In the genomic region with DNA sequence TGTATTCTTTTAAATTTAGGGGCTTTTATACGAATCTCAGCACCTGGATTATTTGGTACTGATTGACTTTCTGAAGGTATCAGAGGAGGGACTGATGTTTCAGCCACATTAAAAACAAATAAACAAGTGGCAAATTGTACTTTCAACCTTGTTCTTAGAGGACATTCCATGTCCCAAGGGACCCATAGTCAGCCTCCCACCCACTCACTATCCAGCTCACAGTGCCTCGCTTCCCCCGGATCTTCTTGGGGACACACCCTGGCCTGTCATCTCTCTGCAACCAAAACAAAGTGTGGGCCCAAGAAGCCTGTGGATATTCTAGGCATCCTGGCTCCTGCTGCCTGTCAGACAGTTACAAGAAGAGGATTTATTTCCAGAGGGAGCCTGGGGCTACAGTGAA, we compare ENCODE assay signal across 29 cellular contexts. TPM values are rescaled to one million over a fixed set of nuclear protein-coding genes. Genes with fewer than 3 reads are reported as not detected.
DNase-seq lines count a peak whose midpoint lies in the region; ATAC-seq, FAIRE-seq and TF ChIP-seq lines count a peak whose summit lies in the region.
"Had no signal": no experiment of that assay in that cellular context is flagged by ENCODE, and none has a peak within 500 bp of the region (broad histone marks: within the 10 kb centered on the region; RNA-seq: fewer than 3 reads in every experiment).

No MANE protein-coding gene starts in this region.

- H3K27ac ChIP-seq in left ventricle myocardium inferior (replicated peaks) (peak overlapping the region; percentile 39), right atrium auricular region (no peak overlapping the region), astrocyte (ENCODE audit: low read depth, low read length) (no peak overlapping the region), temporal lobe (ENCODE audit: low read depth, low read length) (peak overlapping the region; percentile 90)
- H3K27ac ChIP-seq: adrenal gland, breast epithelium, PC-9, transverse colon had no signal

- no peaks in the 10 kb centered on the region for H3K79me2 ChIP-seq in astrocyte (ENCODE audit: insufficient read depth, low read length)

- peaks cover 5% of the 10 kb centered on the region for H3K27me3 Mint-ChIP-seq in astrocyte (ENCODE audit: low read depth, unreplicated experiment)
- H3K27me3 Mint-ChIP-seq in nephron (ENCODE audit: low read depth), result peaks cover 3% of the 10 kb centered on the region
- H3K27me3 Mint-ChIP-seq: dendritic cell treated with granulocyte-macrophage colony-stimulating factor and Interleukin-4, amounts not matched to agents 40 ng/mL and 50 ng/mL, for 4 days had no signal

- H3K4me3 ChIP-seq in left ventricle myocardium inferior (no peak overlapping the region), right atrium auricular region (no peak overlapping the region), astrocyte (ENCODE audit: insufficient read depth, low read depth, low read length) (no peak overlapping the region)
- H3K4me3 ChIP-seq: adrenal gland, breast epithelium, GM23338, PC-9, transverse colon had no signal

- H3K27me3 ChIP-seq in left ventricle myocardium inferior (ENCODE audit: low read depth), result no peaks in the 10 kb centered on the region
- no peaks in the 10 kb centered on the region for H3K27me3 ChIP-seq in right atrium auricular region
- peaks cover 5% of the 10 kb centered on the region for H3K27me3 ChIP-seq in astrocyte (ENCODE audit: insufficient read depth, low read length)
- H3K27me3 ChIP-seq: adrenal gland, breast epithelium, transverse colon had no signal

- H3K9me3 ChIP-seq in left ventricle myocardium inferior (replicated peaks), result no peaks in the 10 kb centered on the region
- H3K9me3 ChIP-seq in right atrium auricular region, result no peaks in the 10 kb centered on the region
- H3K9me3 ChIP-seq in astrocyte (ENCODE audit: insufficient read depth, low read depth, low read length), result no peaks in the 10 kb centered on the region
- H3K9me3 ChIP-seq: adrenal gland, breast epithelium, transverse colon had no signal

- H2AFZ ChIP-seq in astrocyte (ENCODE audit: low read depth, low read length), result no peak overlapping the region
- H2AFZ ChIP-seq: PC-9 had no signal

- no peaks in the 10 kb centered on the region for H4K20me1 ChIP-seq in astrocyte (ENCODE audit: insufficient read depth, low read length)

- DNase-seq in left ventricle myocardium inferior, result no peak
- no peak for DNase-seq in right atrium auricular region (ENCODE audit: low spot score)
- DNase-seq in astrocyte (ENCODE audit: low read depth), result no peak
- no peak for DNase-seq in SKM-1 treated with dmso at 0.1 percent for 144 hours (lab: John Stamatoyannopoulos, UW; ENCODE audit: unreplicated experiment)
- DNase-seq: 8988T; activated CD8-positive, alpha-beta T cell treated with anti-CD3 and anti-CD28 coated beads, Interleukin-2, amount 10 ng/mL, durations not matched to agents 7 days and 5 days; activated gamma-delta T cell treated with Interleukin-2 at 50 U/mL for 16 hours; activated T-cell treated with anti-CD3 and anti-CD28 coated beads for 4 hours; adrenal gland; AML-193; glutamatergic neuron; KBM-7; NCI-H1417 treated with DMSO at 0.1 percent for 48 hours; NCI-H2081 treated with DMSO at 0.1 percent for 48 hours; PC-9; SHP77 treated with DMSO at 0.1 percent for 48 hours; T-cell; transverse colon had no signal

- no peak overlapping the region for H3K9ac ChIP-seq in astrocyte (ENCODE audit: low read length)

- no peak overlapping the region for H3K4me3 Mint-ChIP-seq in astrocyte (ENCODE audit: unreplicated experiment)
- H3K4me3 Mint-ChIP-seq in nephron, result no peak overlapping the region
- H3K4me3 Mint-ChIP-seq: activated CD8-positive, alpha-beta T cell treated with anti-CD3 and anti-CD28 coated beads, Interleukin-2, amount 10 ng/mL, durations not matched to agents 7 days and 5 days; dendritic cell treated with granulocyte-macrophage colony-stimulating factor and Interleukin-4, amounts not matched to agents 40 ng/mL and 50 ng/mL, for 4 days; GM23338; stimulated activated naive CD8-positive, alpha-beta T cell treated with anti-CD3 and anti-CD28 coated beads, Interleukin-15, Interleukin-2, amounts not matched to agents 100 ng/mL and 50 ng/mL, for 24 hours; T-cell had no signal

- no peak overlapping the region for H3K4me2 ChIP-seq in astrocyte (ENCODE audit: low read length)
- H3K4me2 ChIP-seq: GM23338, PC-9 had no signal

- H3K36me3 ChIP-seq in left ventricle myocardium inferior (no peaks in the 10 kb centered on the region), right atrium auricular region (no peaks in the 10 kb centered on the region), astrocyte (ENCODE audit: insufficient read depth, low read length) (no peaks in the 10 kb centered on the region)
- H3K36me3 ChIP-seq: adrenal gland, breast epithelium, transverse colon had no signal

- no peaks in the 10 kb centered on the region for H3K9me3 Mint-ChIP-seq in astrocyte (ENCODE audit: unreplicated experiment)
- no peaks in the 10 kb centered on the region for H3K9me3 Mint-ChIP-seq in nephron
- H3K9me3 Mint-ChIP-seq: dendritic cell treated with granulocyte-macrophage colony-stimulating factor and Interleukin-4, amounts not matched to agents 40 ng/mL and 50 ng/mL, for 4 days; GM23338; stimulated activated naive CD8-positive, alpha-beta T cell treated with anti-CD3 and anti-CD28 coated beads, Interleukin-15, Interleukin-2, amounts not matched to agents 100 ng/mL and 50 ng/mL, for 24 hours; T-cell had no signal

- H3K36me3 Mint-ChIP-seq in astrocyte (ENCODE audit: low read depth, unreplicated experiment) (no peaks in the 10 kb centered on the region), nephron (ENCODE audit: low read depth) (no peaks in the 10 kb centered on the region)
- H3K36me3 Mint-ChIP-seq: T-cell had no signal

- peaks cover 21% of the 10 kb centered on the region for H3K4me1 Mint-ChIP-seq in astrocyte (ENCODE audit: low read depth, unreplicated experiment)
- peaks cover 53% of the 10 kb centered on the region for H3K4me1 Mint-ChIP-seq in nephron

- H3K27ac Mint-ChIP-seq in astrocyte (ENCODE audit: unreplicated experiment) (peak overlapping the region; percentile 4), nephron (peak overlapping the region; percentile 61 to 92 (median 81))
- H3K27ac Mint-ChIP-seq: activated CD8-positive, alpha-beta T cell treated with anti-CD3 and anti-CD28 coated beads, Interleukin-2, amount 10 ng/mL, durations not matched to agents 7 days and 5 days; dendritic cell treated with granulocyte-macrophage colony-stimulating factor and Interleukin-4, amounts not matched to agents 40 ng/mL and 50 ng/mL, for 4 days; GM23338; stimulated activated naive CD8-positive, alpha-beta T cell treated with anti-CD3 and anti-CD28 coated beads, Interleukin-15, Interleukin-2, amounts not matched to agents 100 ng/mL and 50 ng/mL, for 24 hours; T-cell had no signal

- FAIRE-seq in astrocyte (lab: Jason Lieb, UNC), result no peak
- FAIRE-seq: endometrium, kidney had no signal

- H3K4me1 ChIP-seq in left ventricle myocardium inferior (peaks cover 16% of the 10 kb centered on the region), right atrium auricular region (peaks cover 0 to 12% of the 10 kb centered on the region in 2 donors), astrocyte (ENCODE audit: insufficient read depth, low read length) (peaks cover 4% of the 10 kb centered on the region)
- H3K4me1 ChIP-seq: adrenal gland, breast epithelium, transverse colon had no signal

- ATAC-seq in HG03521 (IDR thresholded peaks at IDR 0.05; ENCODE audit: unreplicated experiment) (no peak), GM18868 (IDR thresholded peaks at IDR 0.05; ENCODE audit: unreplicated experiment) (no peak)
- ATAC-seq: activated CD4-positive, CD25-positive, alpha-beta regulatory T cell treated with anti-CD3 and anti-CD28 coated beads, Interleukin-2, amount 50 U/mL, for 24 hours; activated CD8-positive, alpha-beta T cell treated with anti-CD3 and anti-CD28 coated beads, Interleukin-2, amount 10 ng/mL, durations not matched to agents 7 days and 5 days; GM23338; T-cell had no signal

- no peak for TF ChIP-seq CTCF in left ventricle myocardium inferior (IDR thresholded peaks at IDR 0.05; ENCODE audit: borderline replicate concordance)
- no peak for TF ChIP-seq CTCF in right atrium auricular region (IDR thresholded peaks at IDR 0.05)
- TF ChIP-seq CTCF in astrocyte (IDR thresholded peaks at IDR 0.05; ENCODE audit: insufficient read depth, low read depth, low read length), result no peak
- TF ChIP-seq CTCF in nephron (IDR thresholded peaks at IDR 0.05; ENCODE audit: unreplicated experiment in 3 of 3), result no peak

- intact Hi-C loops in left ventricle myocardium inferior (cut with micrococcal nuclease), result no loop called here

RNA-seq across cellular contexts. Expression of a gene that starts 8.8 kb away (rescaled TPM):
- 48.7 TPM for total RNA-seq in left ventricle myocardium inferior
- total RNA-seq in right atrium auricular region, result 10 to 100 TPM; 36.9 to 43.2 TPM
- 66.1 and 76.8 TPM in 2 replicates for total RNA-seq in astrocyte
- 44.5 TPM for total RNA-seq in temporal lobe

Comparison
In these comparisons a context has a peak if more than half of its experiments do, and no peak if none do; other contexts are left out.
1. H3K27ac ChIP-seq: peak in left ventricle myocardium inferior (single experiment) and temporal lobe (single experiment); none in right atrium auricular region (0 of 2) and astrocyte (single experiment).